Comparison of ENCODE assay signal across 17 cellular contexts in genomic region chr6:105036371-105036770, GRCh38.
"Had no signal": no experiment of that assay in that cellular context is flagged by ENCODE, and none has a peak within 500 bp of the region (broad histone marks: within the 10 kb centered on the region; RNA-seq: fewer than 3 reads in every experiment).

No MANE protein-coding gene starts in this region.

- H3K27ac Mint-ChIP-seq: memory B cell, natural killer cell had no signal

- H3K27me3 Mint-ChIP-seq: memory B cell had no signal

- H3K4me3 Mint-ChIP-seq: memory B cell, natural killer cell had no signal

- DNase-seq: activated CD4-positive, alpha-beta T cell treated with anti-CD3 and anti-CD28 coated beads, Interleukin-2, amount 50 U/mL, for 1 hour; activated CD4-positive, CD25-positive, alpha-beta regulatory T cell; activated CD8-positive, alpha-beta memory T cell treated with anti-CD3 and anti-CD28 coated beads for 24 hours; activated naive CD4-positive, alpha-beta T cell treated with Interleukin-2 at 50 U/mL for 16 hours; caudate nucleus; effector CD4-positive, alpha-beta T cell; foreskin fibroblast; kidney glomerular epithelial cell; left ventricle myocardium superior; natural killer cell; stimulated activated naive CD8-positive, alpha-beta T cell treated with anti-CD3 and anti-CD28 coated beads, Interleukin-15, Interleukin-2, amounts not matched to agents 100 U/mL and 50 U/mL, for 24 hours; transverse colon had no signal

- H3K4me1 Mint-ChIP-seq: memory B cell, natural killer cell had no signal

- H3K4me1 ChIP-seq: transverse colon, vagina had no signal

- H3K4me3 ChIP-seq: coronary artery, transverse colon, vagina had no signal

- H3K9me3 Mint-ChIP-seq: memory B cell, natural killer cell had no signal

- H3K27me3 ChIP-seq: transverse colon, vagina had no signal

- H3K27ac ChIP-seq: coronary artery, transverse colon, vagina had no signal

- H3K36me3 Mint-ChIP-seq: memory B cell, natural killer cell had no signal

- FAIRE-seq: astrocyte, endothelial cell of umbilical vein had no signal

- H3K36me3 ChIP-seq: transverse colon, vagina had no signal

- H3K9me3 ChIP-seq: transverse colon, vagina had no signal
